ENCODE assay signal across 30 cellular contexts in genomic region chr11:2649400-2649799, GRCh38.
"Had no signal": no experiment of that assay in that cellular context is flagged by ENCODE, and none has a peak within 500 bp of the region (broad histone marks: within the 10 kb centered on the region; RNA-seq: fewer than 3 reads in every experiment).

No MANE protein-coding gene starts in this region.

- H3K4me1 Mint-ChIP-seq: stimulated activated memory B cell treated with anti-CD40 and anti-IgM and Interleukin-4, amounts not matched to agents 10 μg/mL and 1 μg/mL and 100 μg/mL, for 72 hours; stimulated activated naive CD8-positive, alpha-beta T cell treated with anti-CD3 and anti-CD28 coated beads, Interleukin-15, amount 100 ng/mL, for 72 hours had no signal

- H3K4me3 ChIP-seq: pancreas, psoas muscle, skin epidermis, smooth muscle cell, spleen, suprapubic skin, testis, tibial artery, transverse colon, vagina had no signal

- DNase-seq: naive thymus-derived CD8-positive, alpha-beta T cell; nephron progenitor cell; nucleus accumbens; pancreas; psoas muscle; right cardiac atrium; spleen; stimulated activated CD4-positive, alpha-beta T cell treated with anti-CD3 and anti-CD28 coated beads, Interleukin-12 subunit alpha, Interleukin-12 subunit beta, amount 100 ng/mL, for 4 hours; stimulated activated CD4-positive, alpha-beta T cell treated with anti-CD3 and anti-CD28 coated beads, Interleukin-1b, Interleukin-23, amount 100 ng/mL, for 48 hours; stimulated activated CD4-positive, alpha-beta T cell treated with anti-CD3 and anti-CD28 coated beads, Interleukin-4, amount 100 ng/mL, for 1 hour; stimulated activated CD4-positive, alpha-beta T cell treated with anti-CD3 and anti-CD28 coated beads, Interleukin-4, amount 100 ng/mL, for 4 hours; stimulated activated CD8-positive, alpha-beta memory T cell treated with anti-CD3 and anti-CD28 coated beads, Interleukin-4, amount 100 ng/mL, for 48 hours; stimulated activated naive CD4-positive, alpha-beta T cell; stimulated activated naive CD8-positive, alpha-beta T cell treated with anti-CD3 and anti-CD28 coated beads, Interleukin-15, amount 100 ng/mL, for 72 hours; stimulated activated naive CD8-positive, alpha-beta T cell treated with anti-CD3 and anti-CD28 coated beads, Interleukin-15, Interleukin-2, amounts not matched to agents 100 U/mL and 50 U/mL, for 24 hours; substantia nigra; testis; tibial artery; transverse colon had no signal

- H3K27ac ChIP-seq: neutrophil, pancreas, psoas muscle, skin epidermis, spleen, suprapubic skin, testis, tibial artery, transverse colon, vagina had no signal

- H3K9me3 ChIP-seq: testis had no signal

- H3K27me3 ChIP-seq: neutrophil, pancreas, spleen, suprapubic skin, testis, transverse colon, vagina had no signal

- H3K4me3 Mint-ChIP-seq: naive thymus-derived CD8-positive, alpha-beta T cell; natural killer cell treated with Interleukin-12 subunit alpha and Interleukin-12 subunit beta and Interleukin-15 and Interleukin-18, amount 100 ng/mL, for 72 hours; nephron progenitor cell; neural crest cell; stimulated activated memory B cell treated with anti-CD40 and anti-IgM and Interleukin-4, amounts not matched to agents 10 μg/mL and 1 μg/mL and 100 μg/mL, for 72 hours; stimulated activated naive CD8-positive, alpha-beta T cell treated with anti-CD3 and anti-CD28 coated beads, Interleukin-15, amount 100 ng/mL, for 72 hours; type B pancreatic cell had no signal

- ATAC-seq: naive thymus-derived CD8-positive, alpha-beta T cell; natural killer cell treated with Interleukin-12 subunit alpha and Interleukin-12 subunit beta and Interleukin-15 and Interleukin-18, amount 100 ng/mL, for 72 hours; pancreas; psoas muscle; right cardiac atrium; sciatic nerve; stimulated activated memory B cell treated with anti-CD40 and anti-IgM and Interleukin-4, amounts not matched to agents 10 μg/mL and 1 μg/mL and 100 μg/mL, for 72 hours; stimulated activated naive CD8-positive, alpha-beta T cell treated with anti-CD3 and anti-CD28 coated beads, Interleukin-15, amount 100 ng/mL, for 72 hours; stimulated activated naive CD8-positive, alpha-beta T cell treated with anti-CD3 and anti-CD28 coated beads, Interleukin-15, Interleukin-2, amounts not matched to agents 100 U/mL and 50 U/mL, for 24 hours had no signal

- H3K36me3 ChIP-seq: neutrophil, pancreas, suprapubic skin, vagina had no signal

- FAIRE-seq: pancreas, urothelium cell line had no signal

- H3K27ac Mint-ChIP-seq: naive thymus-derived CD8-positive, alpha-beta T cell; natural killer cell treated with Interleukin-12 subunit alpha and Interleukin-12 subunit beta and Interleukin-15 and Interleukin-18, amount 100 ng/mL, for 72 hours; nephron progenitor cell; stimulated activated memory B cell treated with anti-CD40 and anti-IgM and Interleukin-4, amounts not matched to agents 10 μg/mL and 1 μg/mL and 100 μg/mL, for 72 hours; stimulated activated naive CD8-positive, alpha-beta T cell treated with anti-CD3 and anti-CD28 coated beads, Interleukin-15, amount 100 ng/mL, for 72 hours; type B pancreatic cell had no signal

- H3K4me1 ChIP-seq: pancreas, spleen, suprapubic skin, testis, tibial artery, transverse colon, vagina had no signal

- H3K27me3 Mint-ChIP-seq: naive thymus-derived CD8-positive, alpha-beta T cell; stimulated activated memory B cell treated with anti-CD40 and anti-IgM and Interleukin-4, amounts not matched to agents 10 μg/mL and 1 μg/mL and 100 μg/mL, for 72 hours; stimulated activated naive CD8-positive, alpha-beta T cell treated with anti-CD3 and anti-CD28 coated beads, Interleukin-15, amount 100 ng/mL, for 72 hours; type B pancreatic cell had no signal

- H3K4me2 ChIP-seq: smooth muscle cell had no signal
